Comparison of ENCODE assay signal across 19 cellular contexts in genomic region chr1:179206817-179207216, GRCh38. TPM values are rescaled to one million over a fixed set of nuclear protein-coding genes. Genes with fewer than 3 reads are reported as not detected.
DNase-seq lines count a peak whose midpoint lies in the region; ATAC-seq and TF ChIP-seq lines count a peak whose summit lies in the region.
"Had no signal": no experiment of that assay in that cellular context is flagged by ENCODE, and none has a peak within 500 bp of the region (broad histone marks: within the 10 kb centered on the region; RNA-seq: fewer than 3 reads in every experiment).

No MANE protein-coding gene starts in this region.

- TF ChIP-seq CTCF in PC-9 (conservative IDR thresholded peaks at IDR 0.05), result no peak
- TF ChIP-seq CTCF in ovary (IDR thresholded peaks at IDR 0.05), result no peak

- H2AFZ ChIP-seq in PC-9, result no peak overlapping the region

- H3K27me3 ChIP-seq in PC-9 (ENCODE audit: insufficient read depth, low read depth) (no peaks in the 10 kb centered on the region), ovary (no peaks in the 10 kb centered on the region)
- H3K27me3 ChIP-seq: gastrocnemius medialis, left lung had no signal

- CTCF ChIA-PET in PC-9 (lab: Charles Lee), result interaction anchor here (0.7 kb wide), 1 partner anchor 11 kb away, joined by 7 read pairs; no protein-coding TSS in a partner anchor

- no TSS peak for BruUV-seq in PC-9 (replicated peaks; lab: Mats Ljungman, UMichigan)

- POLR2A ChIA-PET in PC-9 (lab: Charles Lee; ENCODE audit: unreplicated experiment), result interaction anchor here (0.6 kb wide), 1 partner anchor 1123 kb away, joined by 3 read pairs; no protein-coding TSS in a partner anchor

- H3K4me1 ChIP-seq in PC-9 (replicated peaks; ENCODE audit: insufficient read depth) (peaks cover 14% of the 10 kb centered on the region), ovary (ENCODE audit: insufficient read depth) (peaks cover 10% of the 10 kb centered on the region)

- peaks cover 6% of the 10 kb centered on the region; the same call in 1 of the 2 replicates for H4K20me1 ChIP-seq in PC-9 (ENCODE audit: insufficient read depth)

- TF ChIP-seq POLR2A in ovary (IDR thresholded peaks at IDR 0.05), result no peak

- WGBS in ovary, 3 donors, result 16 to 21% (median 18%) methylated on average over 3 of the region's 3 CpGs

- H3K27ac ChIP-seq in PC-9 (no peak overlapping the region), ovary (no peak overlapping the region)
- H3K27ac ChIP-seq: gastrocnemius medialis, left lung, RWPE1 had no signal

- H3K9me3 ChIP-seq in PC-9 (ENCODE audit: insufficient read depth, low read depth) (no peaks in the 10 kb centered on the region; the same call in 1 of the 2 replicates), ovary (no peaks in the 10 kb centered on the region)
- H3K9me3 ChIP-seq: gastrocnemius medialis, left lung had no signal

- peak; percentile 91 for DNase-seq in DMS 273 (lab: John Stamatoyannopoulos, UW; ENCODE audit: unreplicated experiment)
- DNase-seq in LHCN-M2 (ENCODE audit: low read depth), result peak; percentile 7
- DNase-seq in cerebellar cortex (ENCODE audit: low spot score), result peak; percentile 65
- peak; percentile 37 for DNase-seq in myocyte (ENCODE audit: low read depth)
- no peak for DNase-seq in PC-9
- DNase-seq in ovary, result no peak
- DNase-seq: activated CD4-positive, alpha-beta memory T cell treated with anti-CD3 and anti-CD28 coated beads, Interleukin-2, amount 10 ng/mL, durations not matched to agents 7 days and 5 days; activated naive CD4-positive, alpha-beta T cell treated with anti-CD3 and anti-CD28 coated beads, Interleukin-2, amount 50 U/mL, for 16 hours; activated T-cell treated with anti-CD3 and anti-CD28 coated beads, Interleukin-2, amount 50 U/mL, for 1 hour; cortex of kidney; gastrocnemius medialis; left lung; NCI-H2081 treated with DMSO at 0.1 percent for 48 hours; NK-92 treated with Interleukin-12 subunit alpha and Interleukin-12 subunit beta, amount 100 ng/mL, for 24 hours; stimulated activated CD4-positive, alpha-beta T cell treated with anti-CD3 and anti-CD28 coated beads, Interleukin-4, amount 100 ng/mL, for 1 hour; T-helper 1 cell had no signal

- ATAC-seq in GM21367 (IDR thresholded peaks at IDR 0.05; ENCODE audit: unreplicated experiment), result no peak
- ATAC-seq: HepG2, left lung had no signal

- H3F3A ChIP-seq in PC-9 (ENCODE audit: insufficient read depth, low read depth), result 0 out of 2 replicates have a peak, but pooled peaks cover 11% of the 10 kb centered on the region

- H3K36me3 ChIP-seq in PC-9 (ENCODE audit: low read depth) (no peaks in the 10 kb centered on the region), ovary (no peaks in the 10 kb centered on the region)
- H3K36me3 ChIP-seq: gastrocnemius medialis, left lung had no signal

- H3K4me3 ChIP-seq in PC-9, result no peak overlapping the region
- no peak overlapping the region for H3K4me3 ChIP-seq in ovary
- H3K4me3 ChIP-seq: gastrocnemius medialis, left lung had no signal

- intact Hi-C loops in PC-9 (cut with micrococcal nuclease; ENCODE audit: unreplicated experiment) (no loop called here), ovary (cut with DNase I) (no loop called here)

- no peak overlapping the region for H3K4me2 ChIP-seq in PC-9

- no peak for TF ChIP-seq EP300 in ovary (IDR thresholded peaks at IDR 0.05)

- H3K79me2 ChIP-seq in PC-9 (ENCODE audit: low read depth), result peaks cover 74% of the 10 kb centered on the region

- no peaks in the 10 kb centered on the region for H3K9me2 ChIP-seq in PC-9 (ENCODE audit: insufficient read depth)

RNA-seq across cellular contexts. Expression of gene ABL2, which starts 22.7 kb away (rescaled TPM):
- total RNA-seq in LHCN-M2 (2014; rRNA removed) (38.0 and 61.8 TPM in 2 replicates), myocyte (43.2 and 60.3 TPM in 2 replicates), PC-9 (2021) (23.5 and 27.4 TPM in 2 replicates), ovary (10 to 100 TPM in 6 of 7 donors, 1 to 10 TPM in 1; 7.4 to 22.7 (median 16.3) TPM)
- polyA plus RNA-seq in LHCN-M2 (2012), result 36.1 TPM
- 24.8 TPM for polyA plus RNA-seq in myocyte (2012)
- polyA plus RNA-seq in ovary, result 1 to 10 TPM; 4.1 to 7.5 TPM

Comparison
In these comparisons a context has a peak if more than half of its experiments do, and no peak if none do; other contexts are left out.
1. DNase-seq: peak in DMS 273 (single experiment), LHCN-M2 (single experiment), cerebellar cortex (single experiment) and myocyte (single experiment); none in PC-9 (0 of 2) and ovary (0 of 5).